ENCODE assay signal across 8 cellular contexts in the genomic region with DNA sequence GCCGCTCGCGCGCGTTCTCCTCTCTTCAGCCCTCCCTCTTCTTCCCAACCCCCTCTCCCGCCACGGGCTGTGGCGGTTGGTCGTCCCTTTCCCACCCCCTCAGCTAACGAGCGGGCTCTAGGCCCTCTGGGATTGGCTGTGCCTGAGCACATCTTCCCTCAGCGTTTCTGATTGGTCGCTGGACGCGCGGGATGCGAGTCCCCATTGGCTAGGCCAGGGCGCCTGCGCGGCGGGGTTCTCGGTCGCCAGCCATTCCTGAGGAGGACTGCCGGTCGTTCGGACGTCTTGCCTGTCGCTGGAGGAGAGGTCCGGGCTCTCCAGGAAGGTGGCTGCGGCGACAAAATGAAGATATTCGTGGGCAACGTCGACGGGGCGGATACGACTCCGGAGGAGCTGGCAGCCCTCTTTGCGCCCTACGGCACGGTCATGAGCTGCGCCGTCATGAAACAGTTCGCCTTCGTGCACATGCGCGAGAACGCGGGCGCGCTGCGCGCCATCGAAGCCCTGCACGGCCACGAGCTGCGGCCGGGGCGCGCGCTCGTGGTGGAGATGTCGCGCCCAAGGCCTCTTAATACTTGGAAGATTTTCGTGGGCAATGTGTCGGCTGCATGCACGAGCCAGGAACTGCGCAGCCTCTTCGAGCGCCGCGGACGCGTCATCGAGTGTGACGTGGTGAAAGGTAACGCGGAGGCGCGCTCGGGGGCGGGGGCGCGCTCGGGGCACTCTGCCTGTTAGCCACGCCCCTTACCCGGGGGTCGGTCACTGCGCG. TPM values are rescaled to one million over a fixed set of nuclear protein-coding genes. Genes with fewer than 3 reads are reported as not detected.
DNase-seq lines count a peak whose midpoint lies in the region; ATAC-seq and TF ChIP-seq lines count a peak whose summit lies in the region.

Gene RBM14, plus strand, starts transcription at position 252 of the 769 bp plus-strand sequence. Its CDS starts 91 bp downstream, at position 343.

- peak within 1 kb of the TSS; percentile 74 for H3K27ac ChIP-seq in OCI-LY3 (ENCODE audit: low read length)

- no peaks in the 10 kb centered on the region for H3K9me3 ChIP-seq in OCI-LY3 (ENCODE audit: insufficient read depth, low read length)

- H3K27ac Mint-ChIP-seq in endothelial cell (ENCODE audit: unreplicated experiment), result peak within 1 kb of the TSS; percentile 98

- H3K4me3 Mint-ChIP-seq in endothelial cell (ENCODE audit: unreplicated experiment), result peak within 1 kb of the TSS; percentile 99

- DNase-seq in D341Med (ENCODE audit: low spot score), result peak; percentile 97
- peak; percentile 100 for DNase-seq in HuH-7 (ENCODE audit: low spot score)
- peak; percentile 99 for DNase-seq in activated CD8-positive, alpha-beta memory T cell treated with anti-CD3 and anti-CD28 coated beads, Interleukin-2, amount 50 U/mL, for 48 hours
- DNase-seq in endothelial cell (ENCODE audit: low spot score), result peak; percentile 98
- DNase-seq in midbrain (lab: John Stamatoyannopoulos, UW), result peak; percentile 99
- peak; percentile 93 to 98 for DNase-seq in stimulated activated CD8-positive, alpha-beta memory T cell treated with anti-CD3 and anti-CD28 coated beads, Interleukin-2, amount 100 ng/mL, for 1 hour (ENCODE audit: low read depth in 2 of 2)

- H3K4me2 ChIP-seq in OCI-LY3 (ENCODE audit: low read length), result peak within 1 kb of the TSS; percentile 94

- H3K4me3 ChIP-seq in OCI-LY3 (ENCODE audit: low read length), result peak within 1 kb of the TSS; percentile 88

- TF ChIP-seq CTCF in OCI-LY3 (IDR thresholded peaks at IDR 0.05; ENCODE audit: low read depth, low read length) (no peak), endothelial cell (IDR thresholded peaks at IDR 0.05; ENCODE audit: unreplicated experiment) (no peak)

- peaks cover 32% of the 10 kb centered on the region for H3K36me3 ChIP-seq in OCI-LY3 (replicated peaks; ENCODE audit: low read depth, low read length)

- H3K9me3 Mint-ChIP-seq in endothelial cell (ENCODE audit: unreplicated experiment), result no peaks in the 10 kb centered on the region

- peak within 1 kb of the TSS; percentile 87 for H3K9ac ChIP-seq in OCI-LY3 (ENCODE audit: low read length)

- ATAC-seq in GM21515 (IDR thresholded peaks at IDR 0.05; ENCODE audit: unreplicated experiment), result peak; percentile 86

- H3K27me3 Mint-ChIP-seq in endothelial cell (ENCODE audit: unreplicated experiment), result peaks cover 18% of the 10 kb centered on the region

- peaks cover 31% of the 10 kb centered on the region for H3K4me1 Mint-ChIP-seq in endothelial cell (ENCODE audit: unreplicated experiment)

- H3K79me2 ChIP-seq in OCI-LY3 (ENCODE audit: low read length), result peaks cover 67% of the 10 kb centered on the region

- peaks cover 27% of the 10 kb centered on the region for H3K4me1 ChIP-seq in OCI-LY3 (ENCODE audit: low read length)

- H2AFZ ChIP-seq in OCI-LY3 (ENCODE audit: low read depth, low read length), result no peak within 1 kb of the TSS; the same call in 1 of the 2 replicates

- H4K20me1 ChIP-seq in OCI-LY3 (ENCODE audit: insufficient read depth, low read length), result peaks cover 45% of the 10 kb centered on the region

- H3K36me3 Mint-ChIP-seq in endothelial cell (ENCODE audit: low read depth, unreplicated experiment), result peaks cover 19% of the 10 kb centered on the region

- no peaks in the 10 kb centered on the region for H3K27me3 ChIP-seq in OCI-LY3 (ENCODE audit: low read depth, low read length)

RNA-seq across cellular contexts. Expression of gene RBM14, which starts in this region (rescaled TPM):
- 84.2 TPM for total RNA-seq in endothelial cell (ENCODE audit: unreplicated experiment)

Comparison
In these comparisons a context has a peak if more than half of its experiments do, and no peak if none do; other contexts are left out.
1. Peak in every context shown above with its lines: DNase-seq, ATAC-seq, H3K4me3 ChIP-seq and H3K27ac ChIP-seq.